In genomic region chr11:69049490-69049867, GRCh38 we compare ENCODE assay signal across 8 cellular contexts. TPM values are rescaled to one million over a fixed set of nuclear protein-coding genes. Genes with fewer than 3 reads are reported as not detected.
DNase-seq lines count a peak whose midpoint lies in the region; ATAC-seq lines count a peak whose summit lies in the region.

No MANE protein-coding gene starts in this region.

- no peaks in the 10 kb centered on the region for H3K27me3 ChIP-seq in HAP-1 (ENCODE audit: low read depth)

- H3K9me3 Mint-ChIP-seq in T-helper 1 cell treated with Interleukin-12 subunit alpha and Interleukin-12 subunit beta and Interleukin-4 antibody, amounts not matched to agents 30 μg/mL and 1 μg/mL, for 36 hours: no peaks in the 10 kb centered on the region
- no peaks in the 10 kb centered on the region for H3K9me3 Mint-ChIP-seq in effector memory CD8-positive, alpha-beta T cell
- no peaks in the 10 kb centered on the region for H3K9me3 Mint-ChIP-seq in naive thymus-derived CD8-positive, alpha-beta T cell

- peaks cover 9% of the 10 kb centered on the region for H3K4me1 ChIP-seq in HAP-1

- H3K4me3 Mint-ChIP-seq in T-helper 1 cell treated with Interleukin-12 subunit alpha and Interleukin-12 subunit beta and Interleukin-4 antibody, amounts not matched to agents 30 μg/mL and 1 μg/mL, for 36 hours: peak overlapping the region; percentile 76
- peak overlapping the region; percentile 73 to 82 for H3K4me3 Mint-ChIP-seq in effector memory CD8-positive, alpha-beta T cell
- peak overlapping the region; percentile 75 to 90 (median 84) for H3K4me3 Mint-ChIP-seq in naive thymus-derived CD8-positive, alpha-beta T cell

- H3K9me3 ChIP-seq in HAP-1: no peaks in the 10 kb centered on the region; the same call in 1 of the 2 replicates

- 0 out of 2 replicates have a peak, but pooled peaks cover 2% of the 10 kb centered on the region for H3K36me3 ChIP-seq in HAP-1 (replicated peaks)

- H3K4me1 Mint-ChIP-seq in T-helper 1 cell treated with Interleukin-12 subunit alpha and Interleukin-12 subunit beta and Interleukin-4 antibody, amounts not matched to agents 30 μg/mL and 1 μg/mL, for 36 hours (ENCODE audit: low read depth): peaks cover 18% of the 10 kb centered on the region
- peaks cover 20 to 32% of the 10 kb centered on the region in 2 donors for H3K4me1 Mint-ChIP-seq in effector memory CD8-positive, alpha-beta T cell (ENCODE audit: low read depth in 2 of 2)
- H3K4me1 Mint-ChIP-seq in naive thymus-derived CD8-positive, alpha-beta T cell: peaks cover 2 to 50% (median 35%) of the 10 kb centered on the region in 4 donors

- POLR2A ChIA-PET in naive thymus-derived CD8-positive, alpha-beta T cell (lab: Charles Lee): interaction anchor here (1.8 kb wide), 1 partner anchor 10 kb away, joined by 4 read pairs; no protein-coding TSS in a partner anchor

- ATAC-seq in effector memory CD8-positive, alpha-beta T cell (replicated peaks): no peak
- peak in 1 of 2 donors; percentile 5 for ATAC-seq in naive thymus-derived CD8-positive, alpha-beta T cell

- no peak for DNase-seq in HAP-1 (ENCODE audit: low spot score in 2 of 2)
- peak in 1 of 3 experiments; percentile 24 for DNase-seq in effector memory CD8-positive, alpha-beta T cell
- DNase-seq in naive thymus-derived CD8-positive, alpha-beta T cell: peak in 4 of 10 donors; percentile 23 to 36 (median 34)
- no peak for DNase-seq in NCI-H446 treated with DMSO at 0.1 percent for 48 hours (lab: John Stamatoyannopoulos, UW)
- no peak for DNase-seq in iPS-NIHi11 (ENCODE audit: low spot score)
- no peak for DNase-seq in activated CD4-positive, CD25-positive, alpha-beta regulatory T cell (lab: John Stamatoyannopoulos, UW)
- DNase-seq in OCI-M2 (lab: John Stamatoyannopoulos, UW; ENCODE audit: unreplicated experiment): no peak

- H3K27ac Mint-ChIP-seq in T-helper 1 cell treated with Interleukin-12 subunit alpha and Interleukin-12 subunit beta and Interleukin-4 antibody, amounts not matched to agents 30 μg/mL and 1 μg/mL, for 36 hours: peak overlapping the region; percentile 67
- peak overlapping the region; percentile 84 to 89 for H3K27ac Mint-ChIP-seq in effector memory CD8-positive, alpha-beta T cell
- peak overlapping the region; percentile 75 to 96 (median 94) for H3K27ac Mint-ChIP-seq in naive thymus-derived CD8-positive, alpha-beta T cell

- H3K27me3 Mint-ChIP-seq in T-helper 1 cell treated with Interleukin-12 subunit alpha and Interleukin-12 subunit beta and Interleukin-4 antibody, amounts not matched to agents 30 μg/mL and 1 μg/mL, for 36 hours (ENCODE audit: low read depth): peaks cover 18% of the 10 kb centered on the region
- H3K27me3 Mint-ChIP-seq in effector memory CD8-positive, alpha-beta T cell: peaks cover 7 to 9% of the 10 kb centered on the region in 2 donors
- peaks cover 0 to 4% (median 0%) of the 10 kb centered on the region in 5 donors for H3K27me3 Mint-ChIP-seq in naive thymus-derived CD8-positive, alpha-beta T cell

- H3K36me3 Mint-ChIP-seq in T-helper 1 cell treated with Interleukin-12 subunit alpha and Interleukin-12 subunit beta and Interleukin-4 antibody, amounts not matched to agents 30 μg/mL and 1 μg/mL, for 36 hours (ENCODE audit: low read depth): no peaks in the 10 kb centered on the region
- H3K36me3 Mint-ChIP-seq in effector memory CD8-positive, alpha-beta T cell (ENCODE audit: insufficient read depth): peaks cover 13% of the 10 kb centered on the region
- no peaks in the 10 kb centered on the region for H3K36me3 Mint-ChIP-seq in naive thymus-derived CD8-positive, alpha-beta T cell

- peak overlapping the region; percentile 58 for H3K4me3 ChIP-seq in HAP-1

- in situ Hi-C loops in HAP-1 (cut with MboI; ENCODE audit: low sequenced_read_pairs): no loop called here

RNA-seq across cellular contexts. Expression of gene TPCN2, which starts 0.7 kb away (rescaled TPM):
- 10 to 100 TPM; 25.4 to 27.2 TPM for total RNA-seq in naive thymus-derived CD8-positive, alpha-beta T cell
- 1 to 10 TPM; 3.8 to 6.3 (median 4.9) TPM for polyA plus RNA-seq in naive thymus-derived CD8-positive, alpha-beta T cell

RNA-seq across cellular contexts. Expression of gene MRGPRF, which starts 36.4 kb away (rescaled TPM):
- not detected for total RNA-seq in naive thymus-derived CD8-positive, alpha-beta T cell
- polyA plus RNA-seq in naive thymus-derived CD8-positive, alpha-beta T cell: not detected
